In genomic region chr2:95411239-95411638, GRCh38 we compare ENCODE assay signal across 8 cellular contexts. TPM values are rescaled to one million over a fixed set of nuclear protein-coding genes. Genes with fewer than 3 reads are reported as not detected.
DNase-seq lines count a peak whose midpoint lies in the region; ATAC-seq and TF ChIP-seq lines count a peak whose summit lies in the region.
"Not testable (repeated sequence)": the region's sequence is repeated elsewhere in the genome, so short reads cannot be mapped to it uniquely, and the experiment has no call there.

No MANE protein-coding gene starts in this region.

- H3K9me2 ChIP-seq in SK-N-SH, result not testable (repeated sequence)

- H4K20me1 ChIP-seq in SK-N-SH (ENCODE audit: insufficient read depth), result not testable (repeated sequence)

- not testable (repeated sequence) for TF ChIP-seq CTCF in SK-N-SH (IDR thresholded peaks at IDR 0.05); astrocyte of the spinal cord (IDR thresholded peaks at IDR 0.05; ENCODE audit: low read depth, low read length)

- H3K4me3 Mint-ChIP-seq in stimulated activated effector memory CD8-positive, alpha-beta T cell treated with anti-CD3 and anti-CD28 coated beads, Interleukin-12 subunit alpha, Interleukin-12 subunit beta, amount 100 ng/mL, for 72 hours, result not testable (repeated sequence)

- TF ChIP-seq RAD21 in SK-N-SH (IDR thresholded peaks at IDR 0.05; ENCODE audit: low read length), result not testable (repeated sequence)

- H3K79me2 ChIP-seq in SK-N-SH (ENCODE audit: insufficient read depth), result not testable (repeated sequence)

- H3K4me1 ChIP-seq in SK-N-SH (ENCODE audit: control insufficient read depth in 1 of 2, insufficient read depth in 2 of 2, low read depth in 1 of 2, low read length in 1 of 2), result not testable (repeated sequence)

- not testable (repeated sequence) for ATAC-seq in stimulated activated effector memory CD8-positive, alpha-beta T cell treated with anti-CD3 and anti-CD28 coated beads, Interleukin-12 subunit alpha, Interleukin-12 subunit beta, amount 100 ng/mL, for 72 hours

- H3K27ac ChIP-seq in SK-N-SH (ENCODE audit: low read depth in 2 of 2, low read length in 1 of 2), result not testable (repeated sequence)

- H3K36me3 Mint-ChIP-seq in stimulated activated effector memory CD8-positive, alpha-beta T cell treated with anti-CD3 and anti-CD28 coated beads, Interleukin-12 subunit alpha, Interleukin-12 subunit beta, amount 100 ng/mL, for 72 hours, result peaks cover 24% of the 10 kb centered on the region

- H3K9ac ChIP-seq in SK-N-SH, result not testable (repeated sequence)

- TF ChIP-seq EP300 in SK-N-SH (IDR thresholded peaks at IDR 0.05; ENCODE audit: borderline replicate concordance in 1 of 2, low read depth in 1 of 2, low read length in 1 of 2), result not testable (repeated sequence)

- not testable (repeated sequence) for H3F3A ChIP-seq in SK-N-SH (replicated peaks; ENCODE audit: insufficient read depth)

- H3K36me3 ChIP-seq in SK-N-SH (replicated peaks in 1 of 2; ENCODE audit: control insufficient read depth in 1 of 2, insufficient read depth in 2 of 2, low read length in 1 of 2), result not testable (repeated sequence)

- H3K4me3 ChIP-seq in SK-N-SH (ENCODE audit: low read depth in 2 of 2, low read length in 1 of 2); astrocyte of the spinal cord (ENCODE audit: low read depth, low read length): not testable (repeated sequence)

- CTCF ChIA-PET in SK-N-SH (lab: Yijun Ruan, JAX), result not testable (repeated sequence)

- H3K27me3 ChIP-seq in SK-N-SH (ENCODE audit: insufficient read depth), result not testable (repeated sequence)

- H3K4me2 ChIP-seq in SK-N-SH, result not testable (repeated sequence)

- POLR2A ChIA-PET in SK-N-SH (lab: Yijun Ruan, JAX), result not testable (repeated sequence)

- H3K4me1 Mint-ChIP-seq in stimulated activated effector memory CD8-positive, alpha-beta T cell treated with anti-CD3 and anti-CD28 coated beads, Interleukin-12 subunit alpha, Interleukin-12 subunit beta, amount 100 ng/mL, for 72 hours, result not testable (repeated sequence)

- DNase-seq in AG08396 (ENCODE audit: low spot score) (peak; percentile 38), ELR (ENCODE audit: low read depth) (peak; percentile 63), LHCN-M2 (ENCODE audit: low read depth) (peak; percentile 58), astrocyte of the spinal cord (ENCODE audit: low read depth, low spot score) (peak; percentile 79), fibroblast of peridontal ligament (ENCODE audit: extremely low read depth) (peak; percentile 51), kidney glomerular epithelial cell (lab: John Stamatoyannopoulos, UW) (peak; percentile 2)
- not testable (repeated sequence) for DNase-seq in SK-N-SH; stimulated activated effector memory CD8-positive, alpha-beta T cell treated with anti-CD3 and anti-CD28 coated beads, Interleukin-12 subunit alpha, Interleukin-12 subunit beta, amount 100 ng/mL, for 72 hours (ENCODE audit: low spot score in 2 of 2)

- peak overlapping the region; percentile 45 for H3K27ac Mint-ChIP-seq in stimulated activated effector memory CD8-positive, alpha-beta T cell treated with anti-CD3 and anti-CD28 coated beads, Interleukin-12 subunit alpha, Interleukin-12 subunit beta, amount 100 ng/mL, for 72 hours

- not testable (repeated sequence) for H2AFZ ChIP-seq in SK-N-SH (ENCODE audit: low read depth)

- WGBS in SK-N-SH (ENCODE audit: low lambda C conversion rate), result 88% methylated on average over 3 of the region's 5 CpGs

- H3K9me3 Mint-ChIP-seq in stimulated activated effector memory CD8-positive, alpha-beta T cell treated with anti-CD3 and anti-CD28 coated beads, Interleukin-12 subunit alpha, Interleukin-12 subunit beta, amount 100 ng/mL, for 72 hours, result not testable (repeated sequence)

- H3K9me3 ChIP-seq in SK-N-SH, result not testable (repeated sequence)

- in situ Hi-C loops in astrocyte of the spinal cord (cut with HindIII; ENCODE audit: low sequenced_read_pairs), result not testable (repeated sequence)

TF ChIP-seq in SK-N-SH, 30 proteins besides CTCF, POLR2A, EP300 and RAD21:
- TF ChIP-seq FOSL2 (IDR thresholded peaks at IDR 0.05; ENCODE audit: borderline replicate concordance, low read depth), result peak; percentile 49; the same call in 1 of the 2 replicates
- peak; percentile 54; the same call in 1 of the 2 replicates for TF ChIP-seq TCF12 (IDR thresholded peaks at IDR 0.05)
- TF ChIP-seq JUND (IDR thresholded peaks at IDR 0.05), result peak; percentile 40; the same call in 1 of the 2 replicates
- TF ChIP-seq PBX3 (IDR thresholded peaks at IDR 0.05), result peak; percentile 28; the same call in 1 of the 2 replicates

RNA-seq across cellular contexts. Expression of gene FAHD2A, which starts 8.7 kb away (rescaled TPM):
- total RNA-seq in LHCN-M2 (2014; rRNA removed), result 27.1 and 29.8 TPM in 2 replicates
- polyA plus RNA-seq in LHCN-M2 (2012), result 37.5 TPM
- polyA plus RNA-seq in SK-N-SH (2012; rRNA removed), result 40.5 and 48.2 TPM in 2 replicates
- 23.7 and 31.1 TPM in 2 replicates for polyA plus RNA-seq in SK-N-SH (2012; cell fraction: cytosol; rRNA removed)
- polyA plus RNA-seq in SK-N-SH (2012; cell fraction: nucleus; rRNA removed), result 109 and 128 TPM in 2 replicates
